26 cellular contexts compared by ENCODE assay signal in the genomic region with DNA sequence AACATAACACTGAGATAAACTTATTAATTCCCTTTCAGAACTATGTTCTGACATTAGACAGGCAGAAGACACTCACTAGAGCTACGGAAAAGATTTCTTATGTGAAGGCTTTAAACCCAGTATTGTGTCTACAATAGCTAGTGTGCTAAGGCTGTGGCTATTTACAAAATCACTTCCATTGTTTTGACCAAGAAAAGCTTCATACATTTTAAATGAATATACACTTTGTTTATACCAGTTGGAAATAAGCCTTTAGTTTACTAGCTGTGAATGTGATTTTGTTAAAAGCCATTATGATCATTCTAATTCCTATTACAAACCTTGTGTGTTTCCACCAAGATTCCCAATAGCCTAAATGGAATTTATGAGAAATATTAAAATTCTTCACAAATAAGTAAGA.
"Had no signal": no experiment of that assay in that cellular context is flagged by ENCODE, and none has a peak within 500 bp of the region (broad histone marks: within the 10 kb centered on the region; RNA-seq: fewer than 3 reads in every experiment).

No MANE protein-coding gene starts in this region.

- H3K27me3 Mint-ChIP-seq: activated CD4-positive, alpha-beta T cell treated with anti-CD3 and anti-CD28 coated beads for 36 hours; activated CD8-positive, alpha-beta memory T cell treated with anti-CD3 and anti-CD28 coated beads, Interleukin-2, amount 10 ng/mL, durations not matched to agents 7 days and 5 days; stimulated activated naive B cell treated with anti-CD40 and anti-IgM and Interleukin-4, amounts not matched to agents 10 μg/mL and 1 μg/mL and 100 μg/mL, for 72 hours; type B pancreatic cell had no signal

- H3K27ac ChIP-seq: colonic mucosa, gastroesophageal sphincter, lower lobe of right lung, neutrophil, psoas muscle, right atrium auricular region, thoracic aorta, uterus had no signal

- H3K27ac Mint-ChIP-seq: activated CD4-positive, alpha-beta T cell treated with anti-CD3 and anti-CD28 coated beads for 36 hours; activated CD8-positive, alpha-beta memory T cell treated with anti-CD3 and anti-CD28 coated beads, Interleukin-2, amount 10 ng/mL, durations not matched to agents 7 days and 5 days; activated CD8-positive, alpha-beta T cell treated with anti-CD3 and anti-CD28 coated beads, Interleukin-2, amount 10 ng/mL, durations not matched to agents 7 days and 5 days; activated naive CD4-positive, alpha-beta T cell treated with anti-CD3 and anti-CD28 coated beads, Interleukin-2, amount 50 U/mL, for 72 hours; activated T-cell treated with anti-CD3 and anti-CD28 coated beads, Interleukin-2, amount 50 U/mL, for 72 hours; immature natural killer cell; nephron progenitor cell; stimulated activated naive B cell treated with anti-CD40 and anti-IgM and Interleukin-4, amounts not matched to agents 10 μg/mL and 1 μg/mL and 100 μg/mL, for 72 hours; type B pancreatic cell had no signal

- H3K27me3 ChIP-seq: colonic mucosa, gastroesophageal sphincter, neutrophil, right atrium auricular region, uterus had no signal

- FAIRE-seq: bronchial epithelial cell had no signal

- H3K4me3 Mint-ChIP-seq: activated CD4-positive, alpha-beta T cell treated with anti-CD3 and anti-CD28 coated beads for 36 hours; activated CD8-positive, alpha-beta memory T cell treated with anti-CD3 and anti-CD28 coated beads, Interleukin-2, amount 10 ng/mL, durations not matched to agents 7 days and 5 days; activated CD8-positive, alpha-beta T cell treated with anti-CD3 and anti-CD28 coated beads, Interleukin-2, amount 10 ng/mL, durations not matched to agents 7 days and 5 days; activated T-cell treated with anti-CD3 and anti-CD28 coated beads, Interleukin-2, amount 50 U/mL, for 72 hours; immature natural killer cell; nephron progenitor cell; stimulated activated naive B cell treated with anti-CD40 and anti-IgM and Interleukin-4, amounts not matched to agents 10 μg/mL and 1 μg/mL and 100 μg/mL, for 72 hours; type B pancreatic cell had no signal

- H3K4me3 ChIP-seq: colonic mucosa, gastroesophageal sphincter, lower lobe of right lung, mucosa of descending colon, psoas muscle, right atrium auricular region, smooth muscle cell, thoracic aorta, uterus had no signal

- H3K9me3 Mint-ChIP-seq: activated naive CD4-positive, alpha-beta T cell treated with anti-CD3 and anti-CD28 coated beads, Interleukin-2, amount 50 U/mL, for 72 hours; activated T-cell treated with anti-CD3 and anti-CD28 coated beads, Interleukin-2, amount 50 U/mL, for 72 hours; immature natural killer cell; nephron progenitor cell; stimulated activated naive B cell treated with anti-CD40 and anti-IgM and Interleukin-4, amounts not matched to agents 10 μg/mL and 1 μg/mL and 100 μg/mL, for 72 hours; type B pancreatic cell had no signal

- H3K4me2 ChIP-seq: smooth muscle cell had no signal

- ATAC-seq: activated CD4-positive, alpha-beta T cell treated with anti-CD3 and anti-CD28 coated beads for 36 hours; activated CD8-positive, alpha-beta memory T cell treated with anti-CD3 and anti-CD28 coated beads, Interleukin-2, amount 10 ng/mL, durations not matched to agents 7 days and 5 days; activated CD8-positive, alpha-beta T cell treated with anti-CD3 and anti-CD28 coated beads, Interleukin-2, amount 10 ng/mL, durations not matched to agents 7 days and 5 days; activated naive CD4-positive, alpha-beta T cell treated with anti-CD3 and anti-CD28 coated beads, Interleukin-2, amount 50 U/mL, for 72 hours; activated T-cell treated with anti-CD3 and anti-CD28 coated beads, Interleukin-2, amount 50 U/mL, for 72 hours; gastroesophageal sphincter; left lobe of liver; lower lobe of right lung; mucosa of descending colon; psoas muscle; stimulated activated naive B cell treated with anti-CD40 and anti-IgM and Interleukin-4, amounts not matched to agents 10 μg/mL and 1 μg/mL and 100 μg/mL, for 72 hours had no signal

- H3K9me3 ChIP-seq: colonic mucosa, gastroesophageal sphincter, lower lobe of right lung, mucosa of descending colon, neutrophil, psoas muscle, right atrium auricular region, thoracic aorta, uterus had no signal

- H3K4me1 ChIP-seq: colonic mucosa, gastroesophageal sphincter, lower lobe of right lung, psoas muscle, right atrium auricular region, uterus had no signal

- DNase-seq: activated CD4-positive, alpha-beta T cell treated with anti-CD3 and anti-CD28 coated beads for 36 hours; activated CD4-positive, CD25-positive, alpha-beta regulatory T cell; activated CD8-positive, alpha-beta memory T cell treated with anti-CD3 and anti-CD28 coated beads, Interleukin-2, amount 10 ng/mL, durations not matched to agents 7 days and 5 days; activated CD8-positive, alpha-beta T cell treated with anti-CD3 and anti-CD28 coated beads, Interleukin-2, amount 10 ng/mL, durations not matched to agents 7 days and 5 days; activated naive CD4-positive, alpha-beta T cell; activated T-cell treated with anti-CD3 and anti-CD28 coated beads, Interleukin-2, amount 50 U/mL, for 72 hours; colonic mucosa; effector memory CD4-positive, alpha-beta T cell; immature natural killer cell; lower lobe of right lung; mesendoderm; mucosa of descending colon; nephron progenitor cell; psoas muscle; stimulated activated CD4-positive, alpha-beta T cell treated with anti-CD3 and anti-CD28 coated beads, Interleukin-2, amount 100 ng/mL, for 24 hours; stimulated activated naive B cell treated with anti-CD40 and anti-IgM and Interleukin-4, amounts not matched to agents 10 μg/mL and 1 μg/mL and 100 μg/mL, for 72 hours; uterus had no signal

- H3K4me1 Mint-ChIP-seq: activated CD4-positive, alpha-beta T cell treated with anti-CD3 and anti-CD28 coated beads for 36 hours; activated CD8-positive, alpha-beta memory T cell treated with anti-CD3 and anti-CD28 coated beads, Interleukin-2, amount 10 ng/mL, durations not matched to agents 7 days and 5 days; nephron progenitor cell; stimulated activated naive B cell treated with anti-CD40 and anti-IgM and Interleukin-4, amounts not matched to agents 10 μg/mL and 1 μg/mL and 100 μg/mL, for 72 hours had no signal

- H3K36me3 Mint-ChIP-seq: activated naive CD4-positive, alpha-beta T cell treated with anti-CD3 and anti-CD28 coated beads, Interleukin-2, amount 50 U/mL, for 72 hours had no signal

- H3K36me3 ChIP-seq: colonic mucosa, thoracic aorta, uterus had no signal
